8 cellular contexts compared by ENCODE assay signal in genomic region chr3:51718547-51719412, GRCh38. TPM values are rescaled to one million over a fixed set of nuclear protein-coding genes. Genes with fewer than 3 reads are reported as not detected.
DNase-seq lines count a peak whose midpoint lies in the region; ATAC-seq, FAIRE-seq and TF ChIP-seq lines count a peak whose summit lies in the region.

No MANE protein-coding gene starts in this region.

- FAIRE-seq in GM12878 (lab: Jason Lieb, UNC): no peak

- no peak for TF ChIP-seq POLR2A in GM12878 (IDR thresholded peaks at IDR 0.05; ENCODE audit: low read depth, low read length)

- 16% methylated on average over 16 of the region's 16 CpGs for WGBS in GM12878 (ENCODE audit: insufficient coverage, insufficient replicate concordance, low lambda C conversion rate, missing lambda C conversion rate)

- RAD21 ChIA-PET in GM12878 (lab: Charles Lee; ENCODE audit: unreplicated experiment): interaction anchor here (0.9 to 2.8 kb wide), 9 partner anchors 33 to 335 kb away, joined by 3 to 47 read pairs (median 5); partner anchors contain the start of genes DCAF1, PARP3 and RRP9

- no TSS peak for BruUV-seq in GM12878 (replicated peaks; lab: Mats Ljungman, UMichigan)

- H4K20me1 ChIP-seq in GM12878 (ENCODE audit: control insufficient read depth, insufficient read depth): no peaks in the 10 kb centered on the region

- no peaks in the 10 kb centered on the region for H3K4me1 ChIP-seq in GM12878 (ENCODE audit: control insufficient read depth, insufficient read depth, low read length)

- SMC1A ChIA-PET in GM12878 (lab: Charles Lee; ENCODE audit: uncharacterized antibody, unreplicated experiment): interaction anchor here (0.6 to 3.0 kb wide), 10 partner anchors 10 to 420 kb away, joined by 3 to 24 read pairs (median 3); no protein-coding TSS in a partner anchor

- H2AFZ ChIP-seq in GM12878 (ENCODE audit: control insufficient read depth, low read depth, low read length): no peak overlapping the region

- TF ChIP-seq CTCF in AG09309 (IDR thresholded peaks at IDR 0.05; ENCODE audit: control insufficient read depth, insufficient read depth, low read depth, low read length, missing control alignments): peak; percentile 75
- peak; percentile 61 for TF ChIP-seq CTCF in RWPE1 (conservative IDR thresholded peaks at IDR 0.05; ENCODE audit: low read depth)
- TF ChIP-seq CTCF in GM12878 (IDR thresholded peaks at IDR 0.05 in 2 of 3, conservative IDR thresholded peaks at IDR 0.05 in 1 of 3; ENCODE audit: control insufficient read depth in 2 of 3, extremely low read depth in 1 of 3, insufficient read depth in 1 of 3, low read depth in 3 of 3, low read length in 3 of 3): peak; percentile 71 to 96 (median 92)

- no peaks in the 10 kb centered on the region for H3K27me3 ChIP-seq in GM12878 (replicated peaks in 1 of 2; ENCODE audit: control insufficient read depth in 2 of 2, insufficient read depth in 2 of 2, low read length in 1 of 2)

- H3K27ac ChIP-seq in RWPE1 (no peak overlapping the region), GM12878 (ENCODE audit: control insufficient read depth, insufficient read depth) (no peak overlapping the region)

- CTCF ChIA-PET in RWPE1 (lab: Yijun Ruan, JAX) (interaction anchor here (0.5 to 1.2 kb wide), 9 partner anchors 8 to 1037 kb away, joined by 3 to 9 read pairs (median 3); no protein-coding TSS in a partner anchor), GM12878 (lab: Yijun Ruan, JAX) (interaction anchor here (0.6 to 5.6 kb wide), 31 partner anchors 8 to 266 kb away, joined by 3 to 116 read pairs (median 4); partner anchors contain the start of genes ABHD14B, DCAF1 and RAD54L2)

- intact Hi-C loops in GM12878 (cut with micrococcal nuclease; ENCODE audit: unreplicated experiment): loop anchor here (1.0 kb wide), 1 partner anchor 82 kb away; no protein-coding TSS in a partner anchor

- peak; percentile 53 for ATAC-seq in GM18498 (IDR thresholded peaks at IDR 0.05; ENCODE audit: unreplicated experiment)
- ATAC-seq in GM12878: peak; percentile 98
- ATAC-seq in HG02623 (IDR thresholded peaks at IDR 0.05; ENCODE audit: unreplicated experiment): no peak

- no peaks in the 10 kb centered on the region for H3K36me3 ChIP-seq in GM12878 (ENCODE audit: control insufficient read depth in 2 of 2, insufficient read depth in 2 of 2, low read length in 1 of 2)

- no peak overlapping the region for H3K9ac ChIP-seq in GM12878 (ENCODE audit: control insufficient read depth, insufficient read depth, low read length)

- POLR2A ChIA-PET in RWPE1 (lab: Yijun Ruan, JAX; ENCODE audit: low non-redundant PET): no interaction called here
- POLR2A ChIA-PET in GM12878 (lab: Charles Lee): interaction anchor here (0.5 to 0.6 kb wide), 2 partner anchors 17 to 263 kb away, joined by 3 to 6 read pairs; no protein-coding TSS in a partner anchor

- TF ChIP-seq RAD21 in GM12878 (IDR thresholded peaks at IDR 0.05; ENCODE audit: insufficient read depth, low read depth, low read length): peak; percentile 32; the same call in 1 of the 2 replicates

- no peak for DNase-seq in AG09309 (ENCODE audit: low read depth)
- DNase-seq in LoVo (ENCODE audit: low spot score): peak; percentile 29
- peak; percentile 28 for DNase-seq in RWPE1 (ENCODE audit: low spot score)
- peak; percentile 23 for DNase-seq in GM12878 (ENCODE audit: low read depth, low spot score)
- DNase-seq in iPS-NIHi7 (ENCODE audit: extremely low spot score): peak; percentile 92
- peak; percentile 64 to 69 for DNase-seq in stimulated activated CD4-positive, alpha-beta T cell treated with anti-CD3 and anti-CD28 coated beads, Interleukin-4, amount 100 ng/mL, for 48 hours (ENCODE audit: low read depth in 2 of 2)

- no peaks in the 10 kb centered on the region for H3K79me2 ChIP-seq in GM12878 (ENCODE audit: control insufficient read depth, insufficient read depth, low read length)

- H3K4me3 ChIP-seq in AG09309 (ENCODE audit: control insufficient read depth, low read depth, low read length) (no peak overlapping the region), GM12878 (no peak overlapping the region)

- no peak overlapping the region for H3K4me2 ChIP-seq in GM12878 (ENCODE audit: control insufficient read depth, insufficient read depth)

- H3K9me3 ChIP-seq in GM12878 (replicated peaks; ENCODE audit: control insufficient read depth, insufficient read depth, low read length): no peaks in the 10 kb centered on the region

- in situ Hi-C loops in GM12878 (cut with MboI): no loop called here

- no peak for TF ChIP-seq EP300 in GM12878 (IDR thresholded peaks at IDR 0.05; ENCODE audit: borderline replicate concordance in 1 of 2, control insufficient read depth in 1 of 2, low read depth in 2 of 2, low read length in 2 of 2)

TF ChIP-seq in GM12878, 131 proteins besides CTCF, POLR2A, EP300 and RAD21 (continues in another document):
- TF ChIP-seq SMC3 (IDR thresholded peaks at IDR 0.05; ENCODE audit: borderline replicate concordance, low read length): peak; percentile 62
- TF ChIP-seq IKZF2 (IDR thresholded peaks at IDR 0.05): 0 out of 4 replicates have a peak, but pooled peaks of 1 of the 2 experiments have one; percentile 12
- peak; percentile 37; the same call in 1 of the 2 replicates for TF ChIP-seq RB1 (IDR thresholded peaks at IDR 0.05; ENCODE audit: borderline replicate concordance)
- TF ChIP-seq, protein P1, sequence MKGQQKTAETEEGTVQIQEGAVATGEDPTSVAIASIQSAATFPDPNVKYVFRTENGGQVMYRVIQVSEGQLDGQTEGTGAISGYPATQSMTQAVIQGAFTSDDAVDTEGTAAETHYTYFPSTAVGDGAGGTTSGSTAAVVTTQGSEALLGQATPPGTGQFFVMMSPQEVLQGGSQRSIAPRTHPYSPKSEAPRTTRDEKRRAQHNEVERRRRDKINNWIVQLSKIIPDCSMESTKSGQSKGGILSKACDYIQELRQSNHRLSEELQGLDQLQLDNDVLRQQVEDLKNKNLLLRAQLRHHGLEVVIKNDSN (IDR thresholded peaks at IDR 0.05; ENCODE audit: borderline replicate concordance, extremely low read length, insufficient read depth, low read depth, low read length): no peak
- TF ChIP-seq EED (IDR thresholded peaks at IDR 0.05; ENCODE audit: low read depth): no peak
- peak; percentile 62; the same call in 1 of the 2 replicates for TF ChIP-seq NR2F1 (conservative IDR thresholded peaks at IDR 0.05)
- no peak for TF ChIP-seq SMAD5 (IDR thresholded peaks at IDR 0.05; ENCODE audit: low read depth)
- TF ChIP-seq BHLHE40 (IDR thresholded peaks at IDR 0.05; ENCODE audit: borderline replicate concordance in 1 of 2, low read depth in 2 of 2, low read length in 1 of 2): peak in 1 of 2 experiments; percentile 29; a peak in 1 of 4 replicates
- TF ChIP-seq HSF1 (IDR thresholded peaks at IDR 0.05; ENCODE audit: low read depth, low read length): no peak
- TF ChIP-seq IKZF1 (conservative IDR thresholded peaks at IDR 0.05): peak; percentile 25; the same call in 1 of the 2 replicates
- peak; percentile 44; the same call in 1 of the 2 replicates for TF ChIP-seq RUNX3 (IDR thresholded peaks at IDR 0.05; ENCODE audit: low read length)

RNA-seq across cellular contexts. Expression of gene GRM2, which starts 11.9 kb away (rescaled TPM):
- 0.35 and 0.47 TPM in 2 replicates for total RNA-seq in GM12878 (2013; cell fraction: nucleolus; rRNA removed)
- 0.06 TPM in 1 of 2 replicates, not detected in the other for total RNA-seq in GM12878 (2014; rRNA removed)
- total RNA-seq in GM12878 (2014; rRNA removed; fragmentation: Illumina TruSeq; extraction: Trizol): not detected in 2 replicates
- 0.05 TPM in 1 of 2 replicates, not detected in the other for total RNA-seq in GM12878 (2021)
- not detected for polyA plus RNA-seq in GM12878 (2011; ENCODE audit: low read depth)
- 0.07 TPM in 1 of 2 replicates, not detected in the other for polyA plus RNA-seq in GM12878 (2011; rRNA removed)
- 0.03 TPM in 1 of 2 replicates, not detected in the other for polyA plus RNA-seq in GM12878 (2011; cell fraction: cytosol; rRNA removed)
- polyA plus RNA-seq in GM12878 (2011; cell fraction: nucleus; rRNA removed): 0.12 and 0.24 TPM in 2 replicates
- polyA plus RNA-seq in GM12878 (2012): 0.07 TPM in 2 replicates
- polyA plus RNA-seq in GM12878 (2014; fragmentation: Illumina TruSeq; extraction: Trizol): 0.01 TPM in 1 of 2 replicates, not detected in the other
- not detected for polyA plus RNA-seq in GM12878 (2014; fragmentation: Nextera tagmentation; extraction: Ambion mirVana)
- 0.04 and 0.14 TPM in 2 replicates for polyA plus RNA-seq in GM12878 (2014; rRNA removed)
- polyA plus RNA-seq in GM12878 (2016; fragmentation: Nextera tagmentation; extraction: Ambion mirVana): not detected
- polyA minus RNA-seq in GM12878 (2011; rRNA and poly(A)+ RNA removed): 0.07 and 0.26 TPM in 2 replicates
- polyA minus RNA-seq in GM12878 (2011; cell fraction: cytosol; rRNA and poly(A)+ RNA removed): not detected in 2 replicates
- 0.24 and 0.48 TPM in 2 replicates for polyA minus RNA-seq in GM12878 (2011; cell fraction: nucleus; rRNA and poly(A)+ RNA removed)

RNA-seq across cellular contexts. Expression of gene TEX264, which starts 47.7 kb away (rescaled TPM):
- 31.2 and 34.5 TPM in 2 replicates for total RNA-seq in GM12878 (2013; cell fraction: nucleolus; rRNA removed)
- total RNA-seq in GM12878 (2014; rRNA removed) (52.4 and 63.0 TPM in 2 replicates), GM12878 (2014; rRNA removed; fragmentation: Illumina TruSeq; extraction: Trizol) (35.4 and 35.5 TPM in 2 replicates), GM12878 (2021) (41.8 and 45.2 TPM in 2 replicates)
- 25.3 TPM for polyA plus RNA-seq in GM12878 (2011; ENCODE audit: low read depth)
- polyA plus RNA-seq in GM12878 (2011; rRNA removed) (38.5 and 56.3 TPM in 2 replicates), GM12878 (2014; fragmentation: Illumina TruSeq; extraction: Trizol) (42.8 and 50.7 TPM in 2 replicates), GM12878 (2014; fragmentation: Nextera tagmentation; extraction: Ambion mirVana) (10 to 100 TPM in 1 of 2 experiments, 1 to 10 TPM in 1; 3.6 to 15.3 TPM), GM12878 (2014; rRNA removed) (51.1 and 55.9 TPM in 2 replicates), GM12878 (2016; fragmentation: Nextera tagmentation; extraction: Ambion mirVana) (10 to 100 TPM; 54.2 to 60.7 TPM)
- polyA plus RNA-seq in GM12878 (2011; cell fraction: cytosol; rRNA removed): 124 and 128 TPM in 2 replicates
- 75.1 and 89.2 TPM in 2 replicates for polyA plus RNA-seq in GM12878 (2011; cell fraction: nucleus; rRNA removed)
- 32.6 and 34.4 TPM in 2 replicates for polyA plus RNA-seq in GM12878 (2012)
- 78.0 and 92.1 TPM in 2 replicates for polyA minus RNA-seq in GM12878 (2011; rRNA and poly(A)+ RNA removed)
- 23.7 and 24.6 TPM in 2 replicates for polyA minus RNA-seq in GM12878 (2011; cell fraction: cytosol; rRNA and poly(A)+ RNA removed)
- 22.6 and 31.5 TPM in 2 replicates for polyA minus RNA-seq in GM12878 (2011; cell fraction: nucleus; rRNA and poly(A)+ RNA removed)
